ENCODE assay signal across 21 cellular contexts in genomic region chr16:85344502-85345128, GRCh38.
DNase-seq lines count a peak whose midpoint lies in the region; ATAC-seq, FAIRE-seq and TF ChIP-seq lines count a peak whose summit lies in the region.
"Had no signal": no experiment of that assay in that cellular context is flagged by ENCODE, and none has a peak within 500 bp of the region (broad histone marks: within the 10 kb centered on the region; RNA-seq: fewer than 3 reads in every experiment).

No MANE protein-coding gene starts in this region.

- peak; percentile 58 for FAIRE-seq in bronchial epithelial cell (lab: Jason Lieb, UNC)
- FAIRE-seq: A549, D721Med, HTR-8/SVneo had no signal

- H3K79me1 ChIP-seq in neuronal stem cell (ENCODE audit: low read depth, low read length): no peaks in the 10 kb centered on the region

- H3K27me3 Mint-ChIP-seq in T-helper 17 cell: peaks cover 19% of the 10 kb centered on the region
- H3K27me3 Mint-ChIP-seq: CD4-positive, alpha-beta T cell had no signal

- peak overlapping the region; percentile 53 for H2AK5ac ChIP-seq in neuronal stem cell (ENCODE audit: low read depth, low read length)

- H3K27ac Mint-ChIP-seq in T-helper 17 cell: no peak overlapping the region
- H3K27ac Mint-ChIP-seq: CD4-positive, alpha-beta T cell; GM23338 had no signal

- H3K4me1 Mint-ChIP-seq in T-helper 17 cell: peaks cover 2% of the 10 kb centered on the region

- H2BK15ac ChIP-seq in neuronal stem cell (ENCODE audit: low read length): no peak overlapping the region

- H3K23ac ChIP-seq in neuronal stem cell (ENCODE audit: low read depth, low read length, poor library complexity): no peak overlapping the region

- ATAC-seq in T-helper 17 cell (no peak), heart right ventricle (no peak), Right ventricle myocardium inferior (no peak)
- ATAC-seq: A549, GM23338, HCT116 had no signal

- H2BK5ac ChIP-seq in neuronal stem cell (ENCODE audit: low read length): peak overlapping the region; percentile 73

- TF ChIP-seq CTCF in bronchial epithelial cell (IDR thresholded peaks at IDR 0.05; ENCODE audit: insufficient read depth, low read length, severe bottlenecking) (no peak), heart right ventricle (IDR thresholded peaks at IDR 0.05) (no peak)

- no peak overlapping the region for H2AFZ ChIP-seq in neuronal stem cell (ENCODE audit: low read length)
- H2AFZ ChIP-seq: GM23338 had no signal

- H3K9me3 ChIP-seq in neuronal stem cell (replicated peaks in 1 of 2; ENCODE audit: control insufficient read depth in 2 of 2, insufficient read depth in 1 of 2, low read depth in 1 of 2, low read length in 2 of 2): peaks cover 0 to 3% of the 10 kb centered on the region in 2 donors
- H3K9me3 ChIP-seq in T-helper 17 cell (ENCODE audit: control insufficient read depth, low read length, poor library complexity, severe bottlenecking): no peaks in the 10 kb centered on the region
- H3K9me3 ChIP-seq in heart right ventricle: no peaks in the 10 kb centered on the region
- H3K9me3 ChIP-seq: A549, Caco-2 had no signal

- no peak overlapping the region for H3K27ac ChIP-seq in neuronal stem cell (replicated peaks; ENCODE audit: low read length)
- H3K27ac ChIP-seq in heart right ventricle: no peak overlapping the region
- H3K27ac ChIP-seq: 22Rv1, A549, C4-2B had no signal

- DNase-seq in DMS53 (lab: John Stamatoyannopoulos, UW): peak; percentile 13
- no peak for DNase-seq in DMS53 treated with DMSO at 0.1 percent for 48 hours (lab: John Stamatoyannopoulos, UW; ENCODE audit: unreplicated experiment)
- peak; percentile 84 for DNase-seq in NCI-H69 (lab: John Stamatoyannopoulos, UW)
- no peak for DNase-seq in bronchial epithelial cell (ENCODE audit: low read depth)
- DNase-seq in neuronal stem cell (ENCODE audit: low spot score): no peak
- no peak for DNase-seq in T-helper 17 cell
- DNase-seq in heart right ventricle: no peak
- no peak for DNase-seq in Right ventricle myocardium inferior (ENCODE audit: missing footprints)
- DNase-seq: AML-193; Caco-2; CD4-positive, alpha-beta T cell; DMS79 treated with DMSO at 0.1 percent for 48 hours; GF-D8; H7 had no signal

- H3K4me3 ChIP-seq in bronchial epithelial cell (ENCODE audit: low read depth, low read length) (no peak overlapping the region), neuronal stem cell (ENCODE audit: low read length in 2 of 2) (no peak overlapping the region), heart right ventricle (no peak overlapping the region)
- H3K4me3 ChIP-seq: A549, GM23338 had no signal

- H3K18ac ChIP-seq in neuronal stem cell (ENCODE audit: low read length): peak overlapping the region; percentile 89

- H3K4me3 Mint-ChIP-seq in T-helper 17 cell: no peak overlapping the region
- H3K4me3 Mint-ChIP-seq: CD4-positive, alpha-beta T cell; GM23338 had no signal

- no peaks in the 10 kb centered on the region for H3K36me3 Mint-ChIP-seq in T-helper 17 cell (ENCODE audit: low read depth)

- H3K27me3 ChIP-seq in bronchial epithelial cell (ENCODE audit: control insufficient read depth, insufficient read depth, low read length) (peaks cover 3% of the 10 kb centered on the region), neuronal stem cell (ENCODE audit: control insufficient read depth in 3 of 3, insufficient read depth in 3 of 3, low read depth in 1 of 3, low read length in 3 of 3) (no peaks in the 10 kb centered on the region), heart right ventricle (no peaks in the 10 kb centered on the region)

- peak overlapping the region; percentile 12 for H3K9ac ChIP-seq in neuronal stem cell (ENCODE audit: low read depth, low read length, poor library complexity)

- H3K4me1 ChIP-seq in neuronal stem cell (ENCODE audit: control insufficient read depth in 2 of 2, insufficient read depth in 1 of 2, low read depth in 1 of 2, low read length in 2 of 2) (peaks cover 0 to 29% of the 10 kb centered on the region in 2 donors), heart right ventricle (peaks cover 0 to 2% (median 0%) of the 10 kb centered on the region in 9 donors)
- H3K4me1 ChIP-seq: A549, Caco-2 had no signal

- intact Hi-C loops in heart right ventricle (cut with DNase I): no loop called here
- intact Hi-C loops in Right ventricle myocardium inferior (cut with DNase I): no loop called here

- WGBS in neuronal stem cell (ENCODE audit: extremely low coverage in 2 of 2, insufficient read length in 2 of 2, insufficient replicate concordance in 1 of 2), 2 donors: no CpG with 5 or more reads among the region's 17 CpGs
- 89 to 90% methylated on average over 16 to 17 of the region's 17 CpGs for WGBS in heart right ventricle, 2 donors

- H4K91ac ChIP-seq in neuronal stem cell (ENCODE audit: low read depth, low read length, poor library complexity): no peak overlapping the region

- no peak overlapping the region for H3K4me2 ChIP-seq in neuronal stem cell (ENCODE audit: insufficient read depth, low read length, poor library complexity, severe bottlenecking)
- H3K4me2 ChIP-seq: A549, GM23338 had no signal

- no peak overlapping the region for H3K4ac ChIP-seq in neuronal stem cell (ENCODE audit: low read length)

- no peak overlapping the region for H4K8ac ChIP-seq in neuronal stem cell (ENCODE audit: low read depth, low read length)

- H2BK120ac ChIP-seq in neuronal stem cell (ENCODE audit: low read depth, low read length): no peak overlapping the region

- no peak overlapping the region for H3K14ac ChIP-seq in neuronal stem cell (ENCODE audit: low read length)

- no peaks in the 10 kb centered on the region for H3K36me3 ChIP-seq in bronchial epithelial cell (ENCODE audit: control insufficient read depth, insufficient read depth, low read length)
- no peaks in the 10 kb centered on the region for H3K36me3 ChIP-seq in neuronal stem cell (replicated peaks in 1 of 2; ENCODE audit: control insufficient read depth in 2 of 2, insufficient read depth in 2 of 2, low read length in 2 of 2)
- no peaks in the 10 kb centered on the region for H3K36me3 ChIP-seq in heart right ventricle

- peak overlapping the region; percentile 82 for H2BK12ac ChIP-seq in neuronal stem cell (ENCODE audit: low read length)

Comparison
In these comparisons a context has a peak if more than half of its experiments do, and no peak if none do; other contexts are left out.
1. DNase-seq: peak in DMS53 (single experiment) and NCI-H69 (single experiment); none in DMS53 treated with DMSO at 0.1 percent for 48 hours (single experiment), bronchial epithelial cell (single experiment), neuronal stem cell (single experiment), T-helper 17 cell (0 of 3), heart right ventricle (0 of 2) and Right ventricle myocardium inferior (single experiment).